10 cellular contexts compared by ENCODE assay signal in the genomic region with DNA sequence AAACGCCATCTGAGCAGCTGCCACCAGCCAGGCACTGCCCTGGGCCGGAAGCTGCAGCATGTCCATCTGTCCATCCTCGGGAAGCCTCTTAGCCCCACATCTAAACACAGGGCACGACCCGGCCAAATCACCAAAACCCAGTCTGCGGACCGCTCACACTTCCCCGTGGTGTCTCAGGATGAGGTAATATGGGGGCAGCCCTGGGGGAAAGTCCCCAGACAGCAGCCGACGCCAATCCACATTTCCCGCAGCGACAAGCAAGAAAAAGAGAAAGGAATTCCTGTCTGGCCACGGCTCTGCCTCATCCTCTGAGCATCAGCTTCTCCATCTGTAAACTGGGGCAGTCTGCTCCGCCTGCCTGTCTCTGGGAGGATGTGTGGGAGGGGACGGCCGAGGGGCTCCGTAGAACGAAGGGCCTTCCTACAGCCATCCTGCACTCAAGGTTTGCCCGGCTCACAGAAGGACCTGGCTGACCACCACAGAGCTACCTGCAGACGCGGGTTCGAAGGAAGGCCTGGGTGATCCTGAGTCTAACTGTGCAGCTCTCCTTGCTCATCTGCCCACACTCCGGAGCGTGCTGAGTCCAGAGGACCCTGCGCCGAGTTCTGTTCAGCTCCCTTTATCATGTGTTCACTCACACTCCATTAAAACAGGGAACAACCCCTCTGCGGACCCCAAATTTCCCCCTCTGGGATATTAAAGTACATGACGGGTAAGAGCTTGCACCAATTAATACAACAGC.
DNase-seq lines count a peak whose midpoint lies in the region; ATAC-seq and TF ChIP-seq lines count a peak whose summit lies in the region.
"Had no signal": no experiment of that assay in that cellular context is flagged by ENCODE, and none has a peak within 500 bp of the region (broad histone marks: within the 10 kb centered on the region; RNA-seq: fewer than 3 reads in every experiment).

No MANE protein-coding gene starts in this region.

- no peaks in the 10 kb centered on the region for H3K36me3 ChIP-seq in sigmoid colon

- intact Hi-C loops in sigmoid colon (cut with DNase I) = no loop called here

- no peaks in the 10 kb centered on the region for H3K9me3 ChIP-seq in sigmoid colon

- peak; percentile 8 for DNase-seq in GM12865 (ENCODE audit: low read depth)
- peak; percentile 51 for DNase-seq in hepatic stellate cell (ENCODE audit: low spot score)
- peak; percentile 49 for DNase-seq in sigmoid colon
- DNase-seq in nucleus accumbens (lab: John Stamatoyannopoulos, UW) = no peak
- DNase-seq in NCI-H146 treated with DMSO at 0.1 percent for 48 hours (lab: John Stamatoyannopoulos, UW; ENCODE audit: unreplicated experiment) = no peak
- DNase-seq: activated naive CD4-positive, alpha-beta T cell treated with anti-CD3 and anti-CD28 coated beads for 36 hours; NCI-H2227 treated with DMSO at 0.1 percent for 48 hours had no signal

- H3K4me3 ChIP-seq in GM12865 (ENCODE audit: low read depth, low read length) (no peak overlapping the region), sigmoid colon (no peak overlapping the region)

- TF ChIP-seq EP300 in sigmoid colon (IDR thresholded peaks at IDR 0.05) = no peak

- TF ChIP-seq CTCF in GM12865 (IDR thresholded peaks at IDR 0.05; ENCODE audit: insufficient read depth, low read depth, low read length, missing control alignments) = no peak
- TF ChIP-seq CTCF in sigmoid colon (IDR thresholded peaks at IDR 0.05) = no peak

- H3K4me1 ChIP-seq in sigmoid colon = peaks cover 0 to 19% (median 11%) of the 10 kb centered on the region in 4 donors

- no peaks in the 10 kb centered on the region for H3K27me3 ChIP-seq in sigmoid colon

- no peak for TF ChIP-seq POLR2A in sigmoid colon (IDR thresholded peaks at IDR 0.05)

- ATAC-seq in SK-N-SH treated with all-trans-retinoic acid at 6 μM for 48 hours (peak; percentile 61), HG03571 (IDR thresholded peaks at IDR 0.05; ENCODE audit: unreplicated experiment) (no peak), GM19397 (IDR thresholded peaks at IDR 0.05; ENCODE audit: unreplicated experiment) (no peak)

- H3K27ac ChIP-seq in sigmoid colon = peak overlapping the region in 2 of 4 donors; percentile 31 to 41

- WGBS in sigmoid colon, 2 donors = 72 to 83% methylated on average over 28 of the region's 28 CpGs

TF ChIP-seq in SK-N-SH treated with all-trans-retinoic acid at 6 μM for 48 hours, 23 proteins besides CTCF, POLR2A, EP300 and RAD21:
- TF ChIP-seq, protein P1, sequence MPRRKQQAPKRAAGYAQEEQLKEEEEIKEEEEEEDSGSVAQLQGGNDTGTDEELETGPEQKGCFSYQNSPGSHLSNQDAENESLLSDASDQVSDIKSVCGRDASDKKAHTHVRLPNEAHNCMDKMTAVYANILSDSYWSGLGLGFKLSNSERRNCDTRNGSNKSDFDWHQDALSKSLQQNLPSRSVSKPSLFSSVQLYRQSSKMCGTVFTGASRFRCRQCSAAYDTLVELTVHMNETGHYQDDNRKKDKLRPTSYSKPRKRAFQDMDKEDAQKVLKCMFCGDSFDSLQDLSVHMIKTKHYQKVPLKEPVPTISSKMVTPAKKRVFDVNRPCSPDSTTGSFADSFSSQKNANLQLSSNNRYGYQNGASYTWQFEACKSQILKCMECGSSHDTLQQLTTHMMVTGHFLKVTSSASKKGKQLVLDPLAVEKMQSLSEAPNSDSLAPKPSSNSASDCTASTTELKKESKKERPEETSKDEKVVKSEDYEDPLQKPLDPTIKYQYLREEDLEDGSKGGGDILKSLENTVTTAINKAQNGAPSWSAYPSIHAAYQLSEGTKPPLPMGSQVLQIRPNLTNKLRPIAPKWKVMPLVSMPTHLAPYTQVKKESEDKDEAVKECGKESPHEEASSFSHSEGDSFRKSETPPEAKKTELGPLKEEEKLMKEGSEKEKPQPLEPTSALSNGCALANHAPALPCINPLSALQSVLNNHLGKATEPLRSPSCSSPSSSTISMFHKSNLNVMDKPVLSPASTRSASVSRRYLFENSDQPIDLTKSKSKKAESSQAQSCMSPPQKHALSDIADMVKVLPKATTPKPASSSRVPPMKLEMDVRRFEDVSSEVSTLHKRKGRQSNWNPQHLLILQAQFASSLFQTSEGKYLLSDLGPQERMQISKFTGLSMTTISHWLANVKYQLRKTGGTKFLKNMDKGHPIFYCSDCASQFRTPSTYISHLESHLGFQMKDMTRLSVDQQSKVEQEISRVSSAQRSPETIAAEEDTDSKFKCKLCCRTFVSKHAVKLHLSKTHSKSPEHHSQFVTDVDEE (CRISPR knock-in tag; IDR thresholded peaks at IDR 0.05) = no peak
- no peak for TF ChIP-seq ISL1 (CRISPR knock-in tag; IDR thresholded peaks at IDR 0.05)
- TF ChIP-seq ZNF8 (CRISPR knock-in tag; IDR thresholded peaks at IDR 0.05) = no peak
- TF ChIP-seq CSRNP3 (CRISPR knock-in tag; IDR thresholded peaks at IDR 0.05) = no peak

Comparison
In these comparisons a context has a peak if more than half of its experiments do, and no peak if none do; other contexts are left out.
1. DNase-seq: peak in GM12865 (single experiment), hepatic stellate cell (single experiment) and sigmoid colon (single experiment); none in nucleus accumbens (0 of 56) and NCI-H146 treated with DMSO at 0.1 percent for 48 hours (single experiment).